Comparison of ENCODE assay signal across 8 cellular contexts in the genomic region with DNA sequence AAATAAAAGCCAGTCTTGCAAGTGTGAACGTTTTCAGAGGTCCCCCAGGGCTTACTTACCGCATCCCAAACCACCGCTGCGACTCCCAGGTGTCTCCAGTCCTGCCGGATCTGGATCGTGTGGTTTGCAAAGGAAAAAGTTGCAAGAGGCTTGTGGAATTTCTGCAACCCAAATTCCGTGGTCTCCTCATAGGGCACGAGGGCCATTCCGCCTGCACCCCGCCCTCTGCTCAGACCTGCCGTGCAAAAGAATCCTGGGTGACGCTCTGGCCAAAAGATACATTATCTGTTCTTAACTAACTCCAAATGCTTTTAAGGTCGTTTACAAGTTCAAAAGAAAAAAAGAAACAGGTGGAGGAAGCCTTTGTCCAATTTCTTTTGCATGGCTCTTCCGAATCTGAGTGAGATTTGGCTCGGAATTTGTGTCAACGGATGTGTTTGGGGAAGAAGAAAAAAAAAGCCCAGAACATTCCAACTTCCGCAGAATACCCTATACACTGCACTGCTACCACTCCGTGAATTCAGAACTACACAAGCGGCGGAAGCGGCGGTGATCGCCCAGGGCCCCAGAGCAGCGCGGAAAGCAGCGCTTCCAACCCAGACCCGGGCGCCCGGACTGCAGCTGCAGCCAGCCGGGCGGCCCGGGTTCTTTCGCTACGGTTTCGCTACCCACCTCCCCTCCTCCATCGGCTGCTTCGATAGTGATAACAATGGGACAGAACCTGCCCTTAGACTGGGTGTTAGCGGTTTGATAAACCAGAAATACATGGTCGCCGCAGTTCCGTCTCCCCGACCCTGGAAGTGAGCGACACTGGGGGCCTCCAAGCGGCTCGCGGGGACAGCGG. TPM values are rescaled to one million over a fixed set of nuclear protein-coding genes. Genes with fewer than 3 reads are reported as not detected.
DNase-seq lines count a peak whose midpoint lies in the region; ATAC-seq and TF ChIP-seq lines count a peak whose summit lies in the region.

No MANE protein-coding gene starts in this region.

- in situ Hi-C loops in KBM-7 (cut with MboI; ENCODE audit: low pct_unique_long_range_greater_than_20kb, low sequenced_read_pairs) = loop anchor here (25.0 kb wide), 1 partner anchor 438 kb away; no protein-coding TSS in a partner anchor

- H3K36me3 ChIP-seq in adipocyte (ENCODE audit: control insufficient read depth, insufficient read depth, low read length, severe bottlenecking) (peaks cover 3% of the 10 kb centered on the region), parathyroid adenoma (ENCODE audit: control insufficient read depth, insufficient read depth, low read length) (no peaks in the 10 kb centered on the region), upper lobe of left lung (peaks cover 0 to 13% (median 0%) of the 10 kb centered on the region in 4 donors)

- peak overlapping the region; percentile 72 for H3K4me2 ChIP-seq in parathyroid adenoma (ENCODE audit: low read length)

- no peak for TF ChIP-seq CTCF in parathyroid adenoma (IDR thresholded peaks at IDR 0.05)
- TF ChIP-seq CTCF in upper lobe of left lung (IDR thresholded peaks at IDR 0.05) = no peak

- H2AFZ ChIP-seq in parathyroid adenoma = peak overlapping the region; percentile 80

- intact Hi-C loops in cardiac septum (cut with DNase I) = loop anchor here (1.0 to 5.0 kb wide), 5 partner anchors 73 to 633 kb away; partner anchors contain the start of genes CCNYL1 and IDH1

- H3K9ac ChIP-seq in adipocyte (ENCODE audit: low read length) (peak overlapping the region; percentile 93), parathyroid adenoma (no peak overlapping the region)

- TF ChIP-seq EP300 in upper lobe of left lung (IDR thresholded peaks at IDR 0.05) = no peak

- H3K27me3 ChIP-seq in adipocyte (replicated peaks; ENCODE audit: control insufficient read depth, insufficient read depth, low read length) (no peaks in the 10 kb centered on the region), parathyroid adenoma (ENCODE audit: control insufficient read depth, insufficient read depth, low read length) (no peaks in the 10 kb centered on the region), upper lobe of left lung (no peaks in the 10 kb centered on the region)

- no peaks in the 10 kb centered on the region for H3K9me3 ChIP-seq in adipocyte (ENCODE audit: control insufficient read depth, low read length)
- H3K9me3 ChIP-seq in parathyroid adenoma (ENCODE audit: control insufficient read depth, low read length) = no peaks in the 10 kb centered on the region
- no peaks in the 10 kb centered on the region for H3K9me3 ChIP-seq in upper lobe of left lung

- H3K27ac ChIP-seq in parathyroid adenoma (peak overlapping the region; percentile 72), upper lobe of left lung (peak overlapping the region; percentile 95 to 98 (median 96))

- peak; percentile 63 for DNase-seq in GDM1 (lab: John Stamatoyannopoulos, UW)
- peak; percentile 88 for DNase-seq in KBM-7
- peak; percentile 72 for DNase-seq in SKM-1 (lab: John Stamatoyannopoulos, UW; ENCODE audit: unreplicated experiment)
- DNase-seq in adipocyte (ENCODE audit: low read depth) = peak; percentile 82
- DNase-seq in cardiac septum (ENCODE audit: low spot score) = peak; percentile 83
- peak; percentile 80 to 92 for DNase-seq in upper lobe of left lung

- H3K4me3 ChIP-seq in adipocyte (ENCODE audit: low read length) (peak overlapping the region; percentile 96), parathyroid adenoma (ENCODE audit: low read depth, low read length) (peak overlapping the region; percentile 92), upper lobe of left lung (peak overlapping the region; percentile 77 to 88 (median 82))

- WGBS in upper lobe of left lung, 2 donors = 0 to 1% methylated on average over 26 to 47 of the region's 47 CpGs

- H3K4me1 ChIP-seq in adipocyte (ENCODE audit: control insufficient read depth, insufficient read depth, low read length) (peaks cover 7% of the 10 kb centered on the region), parathyroid adenoma (no peaks in the 10 kb centered on the region), upper lobe of left lung (peaks cover 15 to 41% (median 18%) of the 10 kb centered on the region in 4 donors)

- no peaks in the 10 kb centered on the region for H3K79me2 ChIP-seq in parathyroid adenoma

- peak; percentile 30 for ATAC-seq in GM21737 (IDR thresholded peaks at IDR 0.05; ENCODE audit: unreplicated experiment)
- peak; percentile 77 for ATAC-seq in upper lobe of left lung (ENCODE audit: low FRiP score in 2 of 2)

- peak in 2 of 4 donors; percentile 34 to 40 for TF ChIP-seq POLR2A in upper lobe of left lung (IDR thresholded peaks at IDR 0.05)

RNA-seq across cellular contexts. Expression of gene METTL21A, which starts 0.8 kb away (rescaled TPM):
- total RNA-seq in cardiac septum (10.8 TPM), upper lobe of left lung (10 to 100 TPM in 5 of 6 donors, 1 to 10 TPM in 1; 6.7 to 29.2 (median 13.5) TPM)

Comparison
In these comparisons a context has a peak if more than half of its experiments do, and no peak if none do; other contexts are left out.
1. Peak in every context shown above with its lines: DNase-seq, ATAC-seq, H3K4me3 ChIP-seq and H3K27ac ChIP-seq.